ENCODE assay signal across 22 cellular contexts in genomic region chr4:123312951-123313592, GRCh38.
"Had no signal": no experiment of that assay in that cellular context is flagged by ENCODE, and none has a peak within 500 bp of the region (broad histone marks: within the 10 kb centered on the region; RNA-seq: fewer than 3 reads in every experiment).

No MANE protein-coding gene starts in this region.

- H3K27me3 Mint-ChIP-seq: activated CD4-positive, alpha-beta T cell treated with anti-CD3 and anti-CD28 coated beads, Interleukin-2, amount 10 ng/mL, durations not matched to agents 7 days and 5 days; activated naive CD4-positive, alpha-beta T cell treated with anti-CD3 and anti-CD28 coated beads, Interleukin-2, amount 10 ng/mL, durations not matched to agents 7 days and 5 days; activated naive CD8-positive, alpha-beta T cell treated with anti-CD3 and anti-CD28 coated beads, Interleukin-2, amount 50 U/mL, for 24 hours; naive thymus-derived CD8-positive, alpha-beta T cell; stimulated activated naive CD8-positive, alpha-beta T cell treated with anti-CD3 and anti-CD28 coated beads, Interleukin-15, Interleukin-2, amounts not matched to agents 100 ng/mL and 50 ng/mL, for 24 hours had no signal

- DNase-seq: activated CD4-positive, alpha-beta T cell treated with anti-CD3 and anti-CD28 coated beads, Interleukin-2, amount 10 ng/mL, durations not matched to agents 7 days and 5 days; activated CD8-positive, alpha-beta T cell treated with anti-CD3 and anti-CD28 coated beads, Interleukin-2, amount 10 ng/mL, durations not matched to agents 7 days and 5 days; activated naive CD4-positive, alpha-beta T cell treated with anti-CD3 and anti-CD28 coated beads, Interleukin-2, amount 10 ng/mL, durations not matched to agents 7 days and 5 days; activated naive CD8-positive, alpha-beta T cell treated with anti-CD3 and anti-CD28 coated beads, Interleukin-2, amount 50 U/mL, for 24 hours; activated T-cell treated with anti-CD3 and anti-CD28 coated beads, Interleukin-2, amount 50 U/mL, for 4 hours; aorta; cerebellar nuclear complex; cortex of kidney; heart right ventricle; mesendoderm; naive thymus-derived CD8-positive, alpha-beta T cell; occipital lobe; T-helper 1 cell; T-helper 9 cell had no signal

- H3K4me3 ChIP-seq: esophagus muscularis mucosa, heart right ventricle, prostate gland, right atrium auricular region, skin epidermis, tibial nerve, vagina had no signal

- FAIRE-seq: bronchial epithelial cell had no signal

- H3K4me1 ChIP-seq: esophagus muscularis mucosa, heart right ventricle, prostate gland, right atrium auricular region, tibial nerve, vagina had no signal

- H3K27me3 ChIP-seq: esophagus muscularis mucosa, heart right ventricle, right atrium auricular region, tibial nerve, vagina had no signal

- ATAC-seq: activated CD8-positive, alpha-beta T cell treated with anti-CD3 and anti-CD28 coated beads, Interleukin-2, amount 10 ng/mL, durations not matched to agents 7 days and 5 days; activated naive CD8-positive, alpha-beta T cell treated with anti-CD3 and anti-CD28 coated beads, Interleukin-2, amount 50 U/mL, for 24 hours; activated T-cell treated with anti-CD3 and anti-CD28 coated beads, Interleukin-2, amount 50 U/mL, for 4 hours; heart right ventricle; naive thymus-derived CD8-positive, alpha-beta T cell had no signal

- H3K9me3 ChIP-seq: esophagus muscularis mucosa, heart right ventricle, prostate gland, right atrium auricular region, tibial nerve, vagina had no signal

- H3K36me3 ChIP-seq: esophagus muscularis mucosa, prostate gland, right atrium auricular region had no signal

- H3K4me1 Mint-ChIP-seq: activated CD4-positive, alpha-beta T cell treated with anti-CD3 and anti-CD28 coated beads, Interleukin-2, amount 10 ng/mL, durations not matched to agents 7 days and 5 days; activated naive CD4-positive, alpha-beta T cell treated with anti-CD3 and anti-CD28 coated beads, Interleukin-2, amount 10 ng/mL, durations not matched to agents 7 days and 5 days; activated naive CD8-positive, alpha-beta T cell treated with anti-CD3 and anti-CD28 coated beads, Interleukin-2, amount 50 U/mL, for 24 hours; naive thymus-derived CD8-positive, alpha-beta T cell had no signal

- H3K27ac Mint-ChIP-seq: activated CD4-positive, alpha-beta T cell treated with anti-CD3 and anti-CD28 coated beads, Interleukin-2, amount 10 ng/mL, durations not matched to agents 7 days and 5 days; activated CD8-positive, alpha-beta T cell treated with anti-CD3 and anti-CD28 coated beads, Interleukin-2, amount 10 ng/mL, durations not matched to agents 7 days and 5 days; activated naive CD4-positive, alpha-beta T cell treated with anti-CD3 and anti-CD28 coated beads, Interleukin-2, amount 10 ng/mL, durations not matched to agents 7 days and 5 days; activated naive CD8-positive, alpha-beta T cell treated with anti-CD3 and anti-CD28 coated beads, Interleukin-2, amount 50 U/mL, for 24 hours; stimulated activated naive CD8-positive, alpha-beta T cell treated with anti-CD3 and anti-CD28 coated beads, Interleukin-15, Interleukin-2, amounts not matched to agents 100 ng/mL and 50 ng/mL, for 24 hours had no signal

- H3K4me3 Mint-ChIP-seq: activated CD4-positive, alpha-beta T cell treated with anti-CD3 and anti-CD28 coated beads, Interleukin-2, amount 10 ng/mL, durations not matched to agents 7 days and 5 days; activated CD8-positive, alpha-beta T cell treated with anti-CD3 and anti-CD28 coated beads, Interleukin-2, amount 10 ng/mL, durations not matched to agents 7 days and 5 days; activated naive CD4-positive, alpha-beta T cell treated with anti-CD3 and anti-CD28 coated beads, Interleukin-2, amount 10 ng/mL, durations not matched to agents 7 days and 5 days; activated naive CD8-positive, alpha-beta T cell treated with anti-CD3 and anti-CD28 coated beads, Interleukin-2, amount 50 U/mL, for 24 hours; activated T-cell treated with anti-CD3 and anti-CD28 coated beads, Interleukin-2, amount 50 U/mL, for 4 hours; naive thymus-derived CD8-positive, alpha-beta T cell; stimulated activated naive CD8-positive, alpha-beta T cell treated with anti-CD3 and anti-CD28 coated beads, Interleukin-15, Interleukin-2, amounts not matched to agents 100 ng/mL and 50 ng/mL, for 24 hours had no signal

- H3K9me3 Mint-ChIP-seq: activated naive CD4-positive, alpha-beta T cell treated with anti-CD3 and anti-CD28 coated beads, Interleukin-2, amount 10 ng/mL, durations not matched to agents 7 days and 5 days; stimulated activated naive CD8-positive, alpha-beta T cell treated with anti-CD3 and anti-CD28 coated beads, Interleukin-15, Interleukin-2, amounts not matched to agents 100 ng/mL and 50 ng/mL, for 24 hours had no signal

- H3K27ac ChIP-seq: esophagus muscularis mucosa, heart right ventricle, prostate gland, right atrium auricular region, skin epidermis, tibial nerve, vagina had no signal
